ENCODE assay signal across 27 cellular contexts in genomic region chr17:50464121-50464520, GRCh38. TPM values are rescaled to one million over a fixed set of nuclear protein-coding genes. Genes with fewer than 3 reads are reported as not detected.
"Had no signal": no experiment of that assay in that cellular context is flagged by ENCODE, and none has a peak within 500 bp of the region (broad histone marks: within the 10 kb centered on the region; RNA-seq: fewer than 3 reads in every experiment).

No MANE protein-coding gene starts in this region.

- H3K9me3 ChIP-seq: SJCRH30 had no signal

- DNase-seq: IMR-90, Kasumi-1, MM.1S, NCI-H1092 treated with DMSO at 0.1 percent for 48 hours, NCI-H1436, NCI-H187, NCI-H2029, NCI-H2081 treated with DMSO at 0.1 percent for 48 hours, NCI-H2171, NCI-H226, NCI-H446, NCI-H510A, NCI-H524 treated with DMSO at 0.1 percent for 48 hours, NCI-H69, NCI-H774, PC-3, SHP77 treated with DMSO at 0.1 percent for 48 hours, SJCRH30 had no signal

- H3K4me3 ChIP-seq: K562, SJCRH30 had no signal

- H3K4me1 ChIP-seq: SJCRH30 had no signal

- ATAC-seq: HepG2, K562, Panc1, PC-3, Right ventricle myocardium inferior, SK-N-SH treated with all-trans-retinoic acid at 6 μM for 48 hours had no signal

- H3K36me3 ChIP-seq: SJCRH30 had no signal

- H3K27ac ChIP-seq: KMS-11, SJCRH30 had no signal

- H3K27me3 ChIP-seq: SJCRH30 had no signal

RNA-seq across cellular contexts. Expression of gene CHAD, which starts 4.6 kb away (rescaled TPM):
- total RNA-seq: HepG2, HT1080, IMR-90, K562, M059J, OCI-LY7, PC-3, SJCRH30 had no signal
- polyA plus RNA-seq: K562 had no signal

RNA-seq across cellular contexts. Expression of gene MYCBPAP, which starts 44.1 kb away (rescaled TPM):
- total RNA-seq: HT1080, K562, M059J, SJCRH30 had no signal
- polyA plus RNA-seq: K562 had no signal
